Comparison of ENCODE assay signal across 22 cellular contexts in genomic region chr9:36298566-36298965, GRCh38. TPM values are rescaled to one million over a fixed set of nuclear protein-coding genes. Genes with fewer than 3 reads are reported as not detected.
A peak's percentile ranks its signal among the peaks of the same experiment; 100 is the strongest.
DNase-seq lines count a peak whose midpoint lies in the region; FAIRE-seq and TF ChIP-seq lines count a peak whose summit lies in the region.
"Had no signal": no experiment of that assay in that cellular context is flagged by ENCODE, and none has a peak within 500 bp of the region (broad histone marks: within the 10 kb centered on the region; RNA-seq: fewer than 3 reads in every experiment).

No MANE protein-coding gene starts in this region.

- H3K27ac ChIP-seq in brain microvascular endothelial cell: no peak overlapping the region
- H3K27ac ChIP-seq in keratinocyte (ENCODE audit: control insufficient read depth, insufficient read depth, low read length): no peak overlapping the region
- no peak overlapping the region for H3K27ac ChIP-seq in effector memory CD4-positive, alpha-beta T cell (ENCODE audit: insufficient read depth, low read length, poor library complexity, severe bottlenecking)
- H3K27ac ChIP-seq: HL-60, pancreas had no signal

- in situ Hi-C loops in brain microvascular endothelial cell (cut with HindIII; ENCODE audit: low pct_ligation_motif_present, low sequenced_read_pairs): no loop called here

- no peaks in the 10 kb centered on the region for H3K36me3 ChIP-seq in BJ (ENCODE audit: control insufficient read depth, insufficient read depth, low read length)
- H3K36me3 ChIP-seq in brain microvascular endothelial cell (replicated peaks): no peaks in the 10 kb centered on the region
- no peaks in the 10 kb centered on the region for H3K36me3 ChIP-seq in keratinocyte (ENCODE audit: control insufficient read depth in 2 of 2, extremely low read depth in 1 of 2, insufficient read depth in 2 of 2, low read length in 2 of 2)
- no peaks in the 10 kb centered on the region for H3K36me3 ChIP-seq in effector memory CD4-positive, alpha-beta T cell (ENCODE audit: control insufficient read depth, insufficient read depth, low read length)
- H3K36me3 ChIP-seq: pancreas had no signal

- FAIRE-seq in HTR-8/SVneo (lab: Jason Lieb, UNC): no peak
- FAIRE-seq in keratinocyte (lab: Jason Lieb, UNC): peak; percentile 92
- FAIRE-seq in H54 (lab: Jason Lieb, UNC): no peak
- FAIRE-seq: G401.6, GM12892, pancreas had no signal

- H3K27me3 ChIP-seq in BJ (ENCODE audit: control insufficient read depth, insufficient read depth, low read length): no peaks in the 10 kb centered on the region
- no peaks in the 10 kb centered on the region for H3K27me3 ChIP-seq in brain microvascular endothelial cell (replicated peaks)
- H3K27me3 ChIP-seq in keratinocyte (ENCODE audit: control insufficient read depth, extremely low read depth, insufficient read depth, low read length): no peaks in the 10 kb centered on the region
- H3K27me3 ChIP-seq in effector memory CD4-positive, alpha-beta T cell (replicated peaks; ENCODE audit: control insufficient read depth, insufficient read depth, low read length, poor library complexity, severe bottlenecking): no peaks in the 10 kb centered on the region
- H3K27me3 ChIP-seq: pancreas had no signal

- no peak overlapping the region for H3K4me2 ChIP-seq in keratinocyte (ENCODE audit: control insufficient read depth, extremely low read depth, insufficient read depth, low read depth, low read length)

- H3K9me3 ChIP-seq in keratinocyte (ENCODE audit: control insufficient read depth, low read depth, low read length): no peaks in the 10 kb centered on the region
- H3K9me3 ChIP-seq in effector memory CD4-positive, alpha-beta T cell (ENCODE audit: control insufficient read depth, low read length): no peaks in the 10 kb centered on the region
- H3K9me3 ChIP-seq: Caco-2, pancreas had no signal

- dilution Hi-C loops in keratinocyte (cut with MboI; ENCODE audit: extremely low pct_ligation_motif_present, low sequenced_read_pairs): no loop called here

- no peaks in the 10 kb centered on the region for H3K9me1 ChIP-seq in keratinocyte (ENCODE audit: control insufficient read depth, extremely low read depth, insufficient read depth, low read length)

- no peak for TF ChIP-seq CTCF in BJ (IDR thresholded peaks at IDR 0.05; ENCODE audit: insufficient read depth, low read depth, low read length)
- no peak for TF ChIP-seq CTCF in brain microvascular endothelial cell (IDR thresholded peaks at IDR 0.05; ENCODE audit: low read depth, low read length, missing control alignments)
- TF ChIP-seq CTCF in keratinocyte (optimal IDR thresholded peaks at IDR 0.05 in 1 of 3, IDR thresholded peaks at IDR 0.05 in 1 of 3, conservative IDR thresholded peaks at IDR 0.05 in 1 of 3; ENCODE audit: extremely low read depth in 1 of 3, insufficient read depth in 2 of 3, low read length in 3 of 3): no peak

- no peaks in the 10 kb centered on the region for H4K20me1 ChIP-seq in keratinocyte (ENCODE audit: control insufficient read depth, extremely low read depth, insufficient read depth, low read length)

- no peak overlapping the region for H2AFZ ChIP-seq in keratinocyte (ENCODE audit: control insufficient read depth, low read length)

- peaks cover 11% of the 10 kb centered on the region for H3K4me1 ChIP-seq in keratinocyte (ENCODE audit: control insufficient read depth, extremely low read depth, insufficient read depth, low read length)
- H3K4me1 ChIP-seq in effector memory CD4-positive, alpha-beta T cell (ENCODE audit: control insufficient read depth, insufficient read depth, low read length, poor library complexity, severe bottlenecking): no peaks in the 10 kb centered on the region
- H3K4me1 ChIP-seq: pancreas had no signal

- no peak overlapping the region for H3K9ac ChIP-seq in keratinocyte (ENCODE audit: control insufficient read depth, extremely low read depth, insufficient read depth, low read length)

- CTCF ChIA-PET in BJ (lab: Yijun Ruan, JAX): no interaction called here

- TF ChIP-seq POLR2A in H54 (IDR thresholded peaks at IDR 0.05; ENCODE audit: low read depth, low read length): no peak

- H3K4me3 ChIP-seq in BJ (ENCODE audit: low read depth, low read length) (no peak overlapping the region), brain microvascular endothelial cell (ENCODE audit: low read depth, low read length) (no peak overlapping the region), keratinocyte (ENCODE audit: control insufficient read depth in 2 of 3, extremely low read depth in 1 of 3, insufficient read depth in 2 of 3, low read depth in 1 of 3, low read length in 3 of 3) (no peak overlapping the region)
- no peak overlapping the region for H3K4me3 ChIP-seq in effector memory CD4-positive, alpha-beta T cell (ENCODE audit: insufficient read depth, low read depth, low read length, poor library complexity, severe bottlenecking)
- H3K4me3 ChIP-seq: pancreas had no signal

- H3K79me2 ChIP-seq in keratinocyte (ENCODE audit: control insufficient read depth, insufficient read depth, low read length): no peaks in the 10 kb centered on the region

- DNase-seq in BJ (ENCODE audit: low read depth) (peak; percentile 41), HTR-8/SVneo (ENCODE audit: insufficient read length, low spot score) (peak; percentile 83), brain microvascular endothelial cell (peak; percentile 10), keratinocyte (ENCODE audit: low read depth, low spot score) (peak; percentile 92), H54 (ENCODE audit: insufficient read length, low spot score) (no peak), occipital lobe (lab: John Stamatoyannopoulos, UW) (no peak), ureter (ENCODE audit: low spot score) (no peak)
- no peak for DNase-seq in effector memory CD4-positive, alpha-beta T cell
- DNase-seq: activated CD4-positive, alpha-beta memory T cell treated with anti-CD3 and anti-CD28 coated beads, Interleukin-2, amount 10 ng/mL, durations not matched to agents 7 days and 5 days; activated T-cell treated with anti-CD3 and anti-CD28 coated beads, Interleukin-2, amount 50 U/mL, for 72 hours; Caco-2; cerebellar nuclear complex; GOT3; KG1; NCI-H1105; NCI-H2107; NCI-H526 treated with DMSO at 0.1 percent for 48 hours; pancreas; stimulated activated CD4-positive, alpha-beta T cell treated with anti-CD3 and anti-CD28 coated beads, Interleukin-2, amount 100 ng/mL, for 48 hours had no signal

- POLR2A ChIA-PET in BJ (lab: Charles Lee): no interaction called here

RNA-seq across cellular contexts. Expression of gene GNE, which starts 40.3 kb away (rescaled TPM):
- 14.7 and 16.7 TPM in 2 replicates for polyA plus RNA-seq in BJ (2011; rRNA removed)
- polyA minus RNA-seq in BJ (2011; rRNA and poly(A)+ RNA removed): 19.6 and 21.1 TPM in 2 replicates
- 7.7 to 11.7 TPM (median 10.1 TPM) in 3 replicates for polyA plus RNA-seq in keratinocyte
- polyA plus RNA-seq in keratinocyte (2011; ENCODE audit: low read depth): 1.1 TPM
- 6.3 and 8.9 TPM in 2 replicates for polyA plus RNA-seq in keratinocyte (2011; cell fraction: cytosol; rRNA removed)
- polyA plus RNA-seq in keratinocyte (2011; cell fraction: nucleus; rRNA removed): 12.1 and 13.5 TPM in 2 replicates
- 1.4 and 9.0 TPM in 2 replicates for polyA plus RNA-seq in keratinocyte (2012; ENCODE audit: low replicate concordance)
- 20.0 to 26.0 TPM (median 20.9 TPM) in 3 replicates for polyA minus RNA-seq in keratinocyte
- 6.5 TPM for polyA minus RNA-seq in keratinocyte (2011; cell fraction: cytosol; rRNA and poly(A)+ RNA removed)
- polyA minus RNA-seq in keratinocyte (2011; cell fraction: nucleus; rRNA and poly(A)+ RNA removed): 10.2 and 18.9 TPM in 2 replicates
- total RNA-seq in occipital lobe: 37.9 TPM
- total RNA-seq in ureter: 19.3 TPM

Comparison
In these comparisons a context has a peak if more than half of its experiments do, and no peak if none do; other contexts are left out.
1. DNase-seq: peak in BJ (single experiment), HTR-8/SVneo (single experiment), brain microvascular endothelial cell (single experiment) and keratinocyte (single experiment); none in effector memory CD4-positive, alpha-beta T cell (0 of 3), H54 (single experiment), occipital lobe (single experiment) and ureter (single experiment).